Comparison of ENCODE assay signal across 1 cellular context in genomic region chr3:72337480-72337855, GRCh38.
TF ChIP-seq lines count a peak whose summit lies in the region.

No MANE protein-coding gene starts in this region.

TF ChIP-seq in H1, 55 proteins besides CTCF, POLR2A, EP300 and RAD21:
- no peak for TF ChIP-seq CHD1 (IDR thresholded peaks at IDR 0.05; ENCODE audit: low read depth, low read length)
- no peak for TF ChIP-seq TBP (IDR thresholded peaks at IDR 0.05; ENCODE audit: low read depth, low read length)
- TF ChIP-seq CBX8 (IDR thresholded peaks at IDR 0.05; ENCODE audit: borderline replicate concordance, low read depth, low read length): no peak
- no peak for TF ChIP-seq USF2 (IDR thresholded peaks at IDR 0.05; ENCODE audit: low read length)
- TF ChIP-seq E2F6 (IDR thresholded peaks at IDR 0.05): no peak
- no peak for TF ChIP-seq MAFK (IDR thresholded peaks at IDR 0.05; ENCODE audit: low read depth, low read length)
- no peak for TF ChIP-seq RNF2 (IDR thresholded peaks at IDR 0.05; ENCODE audit: borderline replicate concordance, low read depth, low read length, missing control alignments, poor library complexity, severe bottlenecking)
- TF ChIP-seq ZNF274 (IDR thresholded peaks at IDR 0.05; ENCODE audit: borderline replicate concordance, extremely low read depth, low read length): no peak
- no peak for TF ChIP-seq SIN3A (conservative IDR thresholded peaks at IDR 0.05 in 1 of 2, IDR thresholded peaks at IDR 0.05 in 1 of 2; ENCODE audit: low read depth in 1 of 2, low read length in 2 of 2)
- TF ChIP-seq ATF2 (IDR thresholded peaks at IDR 0.05; ENCODE audit: low read length): no peak
- no peak for TF ChIP-seq RXRA (IDR thresholded peaks at IDR 0.05; ENCODE audit: insufficient read depth, low read depth, low read length)
- no peak for TF ChIP-seq TAF1 (IDR thresholded peaks at IDR 0.05; ENCODE audit: low read depth, low read length)
- no peak for TF ChIP-seq HDAC2 (IDR thresholded peaks at IDR 0.05; ENCODE audit: borderline replicate concordance in 1 of 2, low read depth in 2 of 2, low read length in 2 of 2)
- no peak for TF ChIP-seq GTF2F1 (IDR thresholded peaks at IDR 0.05; ENCODE audit: borderline replicate concordance, low read depth, low read length)
- no peak for TF ChIP-seq CREB1 (IDR thresholded peaks at IDR 0.05)
- TF ChIP-seq POU5F1 (IDR thresholded peaks at IDR 0.05; ENCODE audit: low read depth, low read length): no peak
- no peak for TF ChIP-seq KDM5A (IDR thresholded peaks at IDR 0.05; ENCODE audit: low read length)
- TF ChIP-seq CEBPB (IDR thresholded peaks at IDR 0.05; ENCODE audit: low read depth, low read length): no peak
- no peak for TF ChIP-seq BCL11A (IDR thresholded peaks at IDR 0.05; ENCODE audit: low read depth in 2 of 2, low read length in 2 of 2)
- no peak for TF ChIP-seq GABPA (IDR thresholded peaks at IDR 0.05; ENCODE audit: borderline replicate concordance, insufficient read depth, low read length)
